Comparison of ENCODE assay signal across 17 cellular contexts in the genomic region with DNA sequence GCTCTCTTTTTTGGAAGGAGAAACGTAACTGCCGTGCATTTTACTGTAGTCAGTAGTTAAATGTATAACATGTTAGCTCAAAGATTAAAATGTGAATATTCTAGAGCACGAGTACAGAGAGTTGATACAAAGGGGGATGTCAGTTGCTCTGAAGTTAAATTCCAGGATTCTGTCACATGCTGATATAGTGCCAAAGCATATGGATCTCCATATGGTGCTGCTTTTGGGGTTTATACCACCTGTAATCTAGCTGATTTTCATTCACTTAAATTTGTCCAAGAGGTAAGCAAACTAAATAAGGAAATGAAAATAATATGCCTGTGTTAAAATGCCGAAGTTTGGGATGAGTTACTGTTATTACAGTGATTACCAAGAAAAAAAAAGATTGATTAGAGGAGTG.
A peak's percentile ranks its signal among the peaks of the same experiment; 100 is the strongest.
DNase-seq lines count a peak whose midpoint lies in the region; ATAC-seq and TF ChIP-seq lines count a peak whose summit lies in the region.
"Had no signal": no experiment of that assay in that cellular context is flagged by ENCODE, and none has a peak within 500 bp of the region (broad histone marks: within the 10 kb centered on the region; RNA-seq: fewer than 3 reads in every experiment).

No MANE protein-coding gene starts in this region.

- CTCF ChIA-PET in CD4-positive, alpha-beta T cell (lab: Charles Lee): interaction anchor here (1.5 kb wide), 1 partner anchor 9 kb away, joined by 4 read pairs; no protein-coding TSS in a partner anchor

- no peak overlapping the region for H3K27ac ChIP-seq in CD4-positive, alpha-beta T cell (ENCODE audit: low read depth, low read length)
- H3K27ac ChIP-seq: 22Rv1, BLaER1, HL-60 had no signal

- DNase-seq in DMS 273 (lab: John Stamatoyannopoulos, UW; ENCODE audit: unreplicated experiment): peak; percentile 91
- DNase-seq in NCI-H1694 treated with DMSO at 0.1 percent for 48 hours (lab: John Stamatoyannopoulos, UW): peak; percentile 88
- DNase-seq in NCI-H69 (lab: John Stamatoyannopoulos, UW): peak; percentile 73
- peak; percentile 25 for DNase-seq in cerebellum (ENCODE audit: low spot score)
- DNase-seq in left colon: no peak
- DNase-seq in NCI-H748 (lab: John Stamatoyannopoulos, UW; ENCODE audit: unreplicated experiment): no peak
- no peak for DNase-seq in CD4-positive, alpha-beta T cell
- DNase-seq: AML-193, DMS79 treated with DMSO at 0.1 percent for 48 hours, EL, GDM1, GOT3, HFFc6 had no signal

- no peaks in the 10 kb centered on the region for H3K27me3 ChIP-seq in CD4-positive, alpha-beta T cell (ENCODE audit: control insufficient read depth, insufficient read depth, low read length)
- H3K27me3 ChIP-seq: BLaER1 had no signal

- no peaks in the 10 kb centered on the region for H3K36me3 Mint-ChIP-seq in CD4-positive, alpha-beta T cell (ENCODE audit: low read depth)

- H3K4me1 Mint-ChIP-seq in CD4-positive, alpha-beta T cell (ENCODE audit: low read depth): no peaks in the 10 kb centered on the region

- intact Hi-C loops in left colon (cut with DNase I, micrococcal nuclease): no loop called here
- intact Hi-C loops in CD4-positive, alpha-beta T cell (cut with DNase I, micrococcal nuclease): no loop called here

- no peak overlapping the region for H3K4me3 Mint-ChIP-seq in CD4-positive, alpha-beta T cell
- H3K4me3 Mint-ChIP-seq: HFFc6 had no signal

- no peak overlapping the region for H3K27ac Mint-ChIP-seq in CD4-positive, alpha-beta T cell
- H3K27ac Mint-ChIP-seq: HFFc6 had no signal

- H3K27me3 Mint-ChIP-seq in CD4-positive, alpha-beta T cell: no peaks in the 10 kb centered on the region

- no peak for TF ChIP-seq CTCF in CD4-positive, alpha-beta T cell (IDR thresholded peaks at IDR 0.05)

- H3K9me3 Mint-ChIP-seq in CD4-positive, alpha-beta T cell: no peaks in the 10 kb centered on the region
- H3K9me3 Mint-ChIP-seq: HFFc6 had no signal

- POLR2A ChIA-PET in CD4-positive, alpha-beta T cell (lab: Charles Lee): no interaction called here

- no peak for ATAC-seq in left colon
- ATAC-seq in CD4-positive, alpha-beta T cell (ENCODE audit: poor library complexity): no peak

- no peaks in the 10 kb centered on the region for H3K9me3 ChIP-seq in CD4-positive, alpha-beta T cell (ENCODE audit: control insufficient read depth, low read length)
- H3K9me3 ChIP-seq: BLaER1, HAP-1 had no signal

Comparison
In these comparisons a context has a peak if more than half of its experiments do, and no peak if none do; other contexts are left out.
1. DNase-seq: peak in DMS 273 (single experiment), NCI-H1694 treated with DMSO at 0.1 percent for 48 hours (single experiment), NCI-H69 (single experiment) and cerebellum (single experiment); none in left colon (0 of 2), NCI-H748 (single experiment) and CD4-positive, alpha-beta T cell (0 of 10).